In genomic region chr14:76908834-76909233, GRCh38 we compare ENCODE assay signal across 9 cellular contexts.
DNase-seq lines count a peak whose midpoint lies in the region; ATAC-seq and TF ChIP-seq lines count a peak whose summit lies in the region.
"Had no signal": no experiment of that assay in that cellular context is flagged by ENCODE, and none has a peak within 500 bp of the region (broad histone marks: within the 10 kb centered on the region; RNA-seq: fewer than 3 reads in every experiment).

No MANE protein-coding gene starts in this region.

- DNase-seq in CD1c-positive myeloid dendritic cell (ENCODE audit: extremely low spot score) (peak; percentile 83), GM20000 (ENCODE audit: low spot score) (peak; percentile 61), SIG-M5 treated with dmso at 0.1 percent for 504 hours (lab: John Stamatoyannopoulos, UW; ENCODE audit: unreplicated experiment) (peak; percentile 70), globus pallidus (ENCODE audit: low spot score) (peak; percentile 35), COLO829 (ENCODE audit: low spot score) (no peak), NCI-H510A (lab: John Stamatoyannopoulos, UW) (no peak)

- TF ChIP-seq CTCF in GM20000 (IDR thresholded peaks at IDR 0.05; ENCODE audit: extremely low read depth, missing control alignments): no peak

- ATAC-seq in HG03432 (IDR thresholded peaks at IDR 0.05; ENCODE audit: unreplicated experiment) (no peak), HG02840 (IDR thresholded peaks at IDR 0.05; ENCODE audit: low FRiP score, unreplicated experiment) (no peak)
- ATAC-seq: left lobe of liver had no signal

Comparison
In these comparisons a context has a peak if more than half of its experiments do, and no peak if none do; other contexts are left out.
1. DNase-seq: peak in CD1c-positive myeloid dendritic cell (single experiment), GM20000 (single experiment), SIG-M5 treated with dmso at 0.1 percent for 504 hours (single experiment) and globus pallidus (single experiment); none in COLO829 (single experiment) and NCI-H510A (single experiment).